In genomic region chr10:9229702-9230101, GRCh38 we compare ENCODE assay signal across 21 cellular contexts.
A peak's percentile ranks its signal among the peaks of the same experiment; 100 is the strongest.
DNase-seq lines count a peak whose midpoint lies in the region; ATAC-seq lines count a peak whose summit lies in the region.
"Had no signal": no experiment of that assay in that cellular context is flagged by ENCODE, and none has a peak within 500 bp of the region (broad histone marks: within the 10 kb centered on the region; RNA-seq: fewer than 3 reads in every experiment).

No MANE protein-coding gene starts in this region.

- peaks cover 35% of the 10 kb centered on the region for H3K4me1 Mint-ChIP-seq in activated CD4-positive, alpha-beta T cell treated with anti-CD3 and anti-CD28 coated beads for 36 hours
- peaks cover 3% of the 10 kb centered on the region for H3K4me1 Mint-ChIP-seq in activated CD4-positive, alpha-beta T cell treated with anti-CD3 and anti-CD28 coated beads, Interleukin-2, amount 10 ng/mL, durations not matched to agents 24 days and 14 days
- peaks cover 43% of the 10 kb centered on the region for H3K4me1 Mint-ChIP-seq in activated naive CD8-positive, alpha-beta T cell treated with anti-CD3 and anti-CD28 coated beads, Interleukin-2, amount 50 U/mL, for 24 hours
- peaks cover 15% of the 10 kb centered on the region for H3K4me1 Mint-ChIP-seq in stimulated activated naive CD8-positive, alpha-beta T cell treated with anti-CD3 and anti-CD28 coated beads, Interleukin-15, amount 100 ng/mL, for 72 hours
- H3K4me1 Mint-ChIP-seq: naive B cell had no signal

- peaks cover 26% of the 10 kb centered on the region for H3K27me3 Mint-ChIP-seq in activated CD4-positive, alpha-beta T cell treated with anti-CD3 and anti-CD28 coated beads for 36 hours
- peaks cover 21% of the 10 kb centered on the region for H3K27me3 Mint-ChIP-seq in activated CD4-positive, alpha-beta T cell treated with anti-CD3 and anti-CD28 coated beads, Interleukin-2, amount 10 ng/mL, durations not matched to agents 24 days and 14 days
- H3K27me3 Mint-ChIP-seq in activated naive CD8-positive, alpha-beta T cell treated with anti-CD3 and anti-CD28 coated beads, Interleukin-2, amount 50 U/mL, for 24 hours, result peaks cover 44% of the 10 kb centered on the region
- H3K27me3 Mint-ChIP-seq in stimulated activated naive CD8-positive, alpha-beta T cell treated with anti-CD3 and anti-CD28 coated beads, Interleukin-15, amount 100 ng/mL, for 72 hours, result peaks cover 71% of the 10 kb centered on the region

- POLR2A ChIA-PET in activated CD4-positive, alpha-beta T cell treated with anti-CD3 and anti-CD28 coated beads for 36 hours (lab: Charles Lee), result no interaction called here

- H3K27ac Mint-ChIP-seq in activated CD4-positive, alpha-beta T cell treated with anti-CD3 and anti-CD28 coated beads for 36 hours, result no peak overlapping the region
- no peak overlapping the region for H3K27ac Mint-ChIP-seq in activated CD4-positive, alpha-beta T cell treated with anti-CD3 and anti-CD28 coated beads, Interleukin-2, amount 10 ng/mL, durations not matched to agents 24 days and 14 days
- peak overlapping the region; percentile 68 for H3K27ac Mint-ChIP-seq in activated naive CD8-positive, alpha-beta T cell treated with anti-CD3 and anti-CD28 coated beads, Interleukin-2, amount 50 U/mL, for 24 hours
- H3K27ac Mint-ChIP-seq in stimulated activated naive CD8-positive, alpha-beta T cell treated with anti-CD3 and anti-CD28 coated beads, Interleukin-15, amount 100 ng/mL, for 72 hours, result no peak overlapping the region
- H3K27ac Mint-ChIP-seq: naive B cell had no signal

- ATAC-seq in activated CD4-positive, alpha-beta T cell treated with anti-CD3 and anti-CD28 coated beads for 36 hours, result peak; percentile 78
- peak; percentile 88 for ATAC-seq in activated naive CD8-positive, alpha-beta T cell treated with anti-CD3 and anti-CD28 coated beads, Interleukin-2, amount 50 U/mL, for 24 hours
- ATAC-seq in stimulated activated naive CD8-positive, alpha-beta T cell treated with anti-CD3 and anti-CD28 coated beads, Interleukin-15, amount 100 ng/mL, for 72 hours, result peak; percentile 74
- ATAC-seq: left lung, right cardiac atrium, upper lobe of right lung had no signal

- peak overlapping the region; percentile 13 for H3K4me3 Mint-ChIP-seq in activated CD4-positive, alpha-beta T cell treated with anti-CD3 and anti-CD28 coated beads for 36 hours
- no peak overlapping the region for H3K4me3 Mint-ChIP-seq in activated CD4-positive, alpha-beta T cell treated with anti-CD3 and anti-CD28 coated beads, Interleukin-2, amount 10 ng/mL, durations not matched to agents 24 days and 14 days
- H3K4me3 Mint-ChIP-seq in activated naive CD8-positive, alpha-beta T cell treated with anti-CD3 and anti-CD28 coated beads, Interleukin-2, amount 50 U/mL, for 24 hours, result peak overlapping the region; percentile 12
- peak overlapping the region in 1 of 2 donors; percentile 40 for H3K4me3 Mint-ChIP-seq in stimulated activated naive CD8-positive, alpha-beta T cell treated with anti-CD3 and anti-CD28 coated beads, Interleukin-15, amount 100 ng/mL, for 72 hours
- H3K4me3 Mint-ChIP-seq: naive B cell had no signal

- no peaks in the 10 kb centered on the region for H3K9me3 Mint-ChIP-seq in activated CD4-positive, alpha-beta T cell treated with anti-CD3 and anti-CD28 coated beads for 36 hours (ENCODE audit: low read depth)
- H3K9me3 Mint-ChIP-seq in activated CD4-positive, alpha-beta T cell treated with anti-CD3 and anti-CD28 coated beads, Interleukin-2, amount 10 ng/mL, durations not matched to agents 24 days and 14 days, result no peaks in the 10 kb centered on the region
- no peaks in the 10 kb centered on the region for H3K9me3 Mint-ChIP-seq in activated naive CD8-positive, alpha-beta T cell treated with anti-CD3 and anti-CD28 coated beads, Interleukin-2, amount 50 U/mL, for 24 hours
- no peaks in the 10 kb centered on the region for H3K9me3 Mint-ChIP-seq in stimulated activated naive CD8-positive, alpha-beta T cell treated with anti-CD3 and anti-CD28 coated beads, Interleukin-15, amount 100 ng/mL, for 72 hours

- no peaks in the 10 kb centered on the region for H3K36me3 Mint-ChIP-seq in activated CD4-positive, alpha-beta T cell treated with anti-CD3 and anti-CD28 coated beads for 36 hours (ENCODE audit: low read depth)
- no peaks in the 10 kb centered on the region for H3K36me3 Mint-ChIP-seq in activated CD4-positive, alpha-beta T cell treated with anti-CD3 and anti-CD28 coated beads, Interleukin-2, amount 10 ng/mL, durations not matched to agents 24 days and 14 days (ENCODE audit: low read depth)
- no peaks in the 10 kb centered on the region for H3K36me3 Mint-ChIP-seq in activated naive CD8-positive, alpha-beta T cell treated with anti-CD3 and anti-CD28 coated beads, Interleukin-2, amount 50 U/mL, for 24 hours (ENCODE audit: low read depth)
- H3K36me3 Mint-ChIP-seq: naive B cell had no signal

- peak; percentile 20 for DNase-seq in activated CD4-positive, alpha-beta T cell treated with anti-CD3 and anti-CD28 coated beads for 36 hours
- no peak for DNase-seq in activated CD4-positive, alpha-beta T cell treated with anti-CD3 and anti-CD28 coated beads, Interleukin-2, amount 10 ng/mL, durations not matched to agents 24 days and 14 days
- DNase-seq in stimulated activated CD4-positive, alpha-beta T cell treated with anti-CD3 and anti-CD28 coated beads, Interleukin-12 subunit alpha, Interleukin-12 subunit beta, amount 100 ng/mL, for 48 hours (ENCODE audit: low read depth in 2 of 3, low spot score in 1 of 3), result peak in 2 of 3 donors; percentile 6 to 14
- no peak for DNase-seq in stimulated activated CD4-positive, alpha-beta T cell treated with anti-CD3 and anti-CD28 coated beads, Interleukin-4, amount 100 ng/mL, for 1 hour
- peak; percentile 11 for DNase-seq in activated naive CD8-positive, alpha-beta T cell treated with anti-CD3 and anti-CD28 coated beads, Interleukin-2, amount 50 U/mL, for 24 hours
- DNase-seq in stimulated activated naive CD8-positive, alpha-beta T cell treated with anti-CD3 and anti-CD28 coated beads, Interleukin-15, amount 100 ng/mL, for 72 hours, result no peak
- DNase-seq in cerebellar cortex (ENCODE audit: low spot score) (no peak), HT-29 (ENCODE audit: low spot score) (no peak)
- DNase-seq: 8988T, AML-193, GF-D8, IMR-90, left lung, mesendoderm, naive B cell, NCI-H1105, NCI-H2029 treated with DMSO at 0.1 percent for 48 hours, NCI-H226, right cardiac atrium, upper lobe of right lung, WERI-Rb-1 had no signal

- intact Hi-C loops in activated CD4-positive, alpha-beta T cell treated with anti-CD3 and anti-CD28 coated beads for 36 hours (cut with DNase I, micrococcal nuclease), result loop anchor here in 1 of 2 experiments (5.0 kb wide), 1 partner anchor 73 kb away; no protein-coding TSS in a partner anchor
- intact Hi-C loops in activated CD4-positive, alpha-beta T cell treated with anti-CD3 and anti-CD28 coated beads, Interleukin-2, amount 10 ng/mL, durations not matched to agents 24 days and 14 days (cut with micrococcal nuclease), result no loop called here

- CTCF ChIA-PET in activated CD4-positive, alpha-beta T cell treated with anti-CD3 and anti-CD28 coated beads for 36 hours (lab: Charles Lee), result interaction anchor here (0.9 kb wide), 1 partner anchor 21 kb away, joined by 3 read pairs; no protein-coding TSS in a partner anchor

Comparison
In these comparisons a context has a peak if more than half of its experiments do, and no peak if none do; other contexts are left out.
1. DNase-seq: peak in activated CD4-positive, alpha-beta T cell treated with anti-CD3 and anti-CD28 coated beads for 36 hours (single experiment), stimulated activated CD4-positive, alpha-beta T cell treated with anti-CD3 and anti-CD28 coated beads, Interleukin-12 subunit alpha, Interleukin-12 subunit beta, amount 100 ng/mL, for 48 hours (2 of 3) and activated naive CD8-positive, alpha-beta T cell treated with anti-CD3 and anti-CD28 coated beads, Interleukin-2, amount 50 U/mL, for 24 hours (single experiment); none in activated CD4-positive, alpha-beta T cell treated with anti-CD3 and anti-CD28 coated beads, Interleukin-2, amount 10 ng/mL, durations not matched to agents 24 days and 14 days (single experiment), stimulated activated CD4-positive, alpha-beta T cell treated with anti-CD3 and anti-CD28 coated beads, Interleukin-4, amount 100 ng/mL, for 1 hour (single experiment), stimulated activated naive CD8-positive, alpha-beta T cell treated with anti-CD3 and anti-CD28 coated beads, Interleukin-15, amount 100 ng/mL, for 72 hours (0 of 2), cerebellar cortex (single experiment) and HT-29 (single experiment).
2. Peak in every context shown above with its lines, with median percentiles within 50 percentile points of each other: ATAC-seq.